30 cellular contexts compared by ENCODE assay signal in the genomic region with DNA sequence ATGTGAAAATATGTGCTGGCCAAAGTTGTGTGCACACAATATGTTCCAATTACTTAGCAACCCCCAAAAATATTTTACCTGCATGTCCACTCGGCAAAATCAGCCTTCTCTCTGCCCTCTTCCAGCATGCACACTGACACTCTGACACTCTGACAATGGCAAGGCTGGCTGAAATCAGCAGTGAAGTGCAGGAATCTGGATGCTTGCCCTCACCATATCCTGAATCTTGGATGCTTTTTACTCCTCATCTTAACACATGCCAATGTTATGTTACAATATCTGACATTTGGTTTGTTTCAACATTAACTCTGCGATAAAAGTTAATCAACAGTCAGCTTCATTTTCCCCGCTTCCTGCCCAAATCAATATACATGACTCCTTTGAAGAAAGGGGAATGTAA.
"Had no signal": no experiment of that assay in that cellular context is flagged by ENCODE, and none has a peak within 500 bp of the region (broad histone marks: within the 10 kb centered on the region; RNA-seq: fewer than 3 reads in every experiment).

No MANE protein-coding gene starts in this region.

- ATAC-seq: activated T-cell treated with anti-CD3 and anti-CD28 coated beads, Interleukin-2, amount 50 U/mL, for 4 hours; activated T-helper 17 cell treated with anti-CD3 and anti-CD28 coated beads, Interleukin-2, amount 50 U/mL, for 72 hours; gastroesophageal sphincter; heart right ventricle; WTC11 had no signal

- H3K4me3 Mint-ChIP-seq: activated CD4-positive, alpha-beta memory T cell treated with anti-CD3 and anti-CD28 coated beads, Interleukin-2, amount 10 ng/mL, durations not matched to agents 7 days and 5 days; activated CD4-positive, alpha-beta T cell treated with anti-CD3 and anti-CD28 coated beads, Interleukin-2, amount 10 ng/mL, durations not matched to agents 7 days and 5 days; activated naive CD8-positive, alpha-beta T cell; activated T-cell treated with anti-CD3 and anti-CD28 coated beads, Interleukin-2, amount 50 U/mL, for 4 hours; activated T-helper 17 cell treated with anti-CD3 and anti-CD28 coated beads, Interleukin-2, amount 50 U/mL, for 72 hours; central memory CD8-positive, alpha-beta T cell; WTC11 had no signal

- FAIRE-seq: astrocyte, bronchial epithelial cell, endometrium, endothelial cell of umbilical vein had no signal

- H3K27ac Mint-ChIP-seq: activated CD4-positive, alpha-beta memory T cell treated with anti-CD3 and anti-CD28 coated beads, Interleukin-2, amount 10 ng/mL, durations not matched to agents 7 days and 5 days; activated CD4-positive, alpha-beta T cell treated with anti-CD3 and anti-CD28 coated beads, Interleukin-2, amount 10 ng/mL, durations not matched to agents 7 days and 5 days; activated naive CD8-positive, alpha-beta T cell; activated T-helper 17 cell treated with anti-CD3 and anti-CD28 coated beads, Interleukin-2, amount 50 U/mL, for 72 hours; WTC11 had no signal

- DNase-seq: activated CD4-positive, alpha-beta memory T cell treated with anti-CD3 and anti-CD28 coated beads, Interleukin-2, amount 10 ng/mL, durations not matched to agents 7 days and 5 days; activated CD4-positive, alpha-beta T cell treated with anti-CD3 and anti-CD28 coated beads for 1 hour; activated CD4-positive, alpha-beta T cell treated with anti-CD3 and anti-CD28 coated beads for 4 hours; activated CD4-positive, alpha-beta T cell treated with anti-CD3 and anti-CD28 coated beads, Interleukin-2, amount 10 ng/mL, durations not matched to agents 7 days and 5 days; activated CD4-positive, alpha-beta T cell treated with anti-CD3 and anti-CD28 coated beads, Interleukin-2, amount 50 U/mL, for 4 hours; activated CD8-positive, alpha-beta memory T cell treated with anti-CD3 and anti-CD28 coated beads, Interleukin-2, amount 50 U/mL, for 48 hours; activated effector memory CD4-positive, alpha-beta T cell treated with Interleukin-2 at 50 U/mL for 16 hours; activated gamma-delta T cell treated with Interleukin-2 at 50 U/mL for 16 hours; activated naive CD4-positive, alpha-beta T cell treated with anti-CD3 and anti-CD28 coated beads, Interleukin-2, amount 50 U/mL, for 16 hours; activated naive CD4-positive, alpha-beta T cell treated with Interleukin-2 at 50 U/mL for 16 hours; activated T-cell treated with anti-CD3 and anti-CD28 coated beads for 4 hours; activated T-cell treated with anti-CD3 and anti-CD28 coated beads, Interleukin-2, amount 50 U/mL, for 4 hours; amniotic stem cell; anterior cingulate cortex; brain microvascular endothelial cell; colonic mucosa; effector CD8-positive, alpha-beta T cell; esophagus squamous epithelium; foreskin melanocyte; heart right ventricle; T-helper 2 cell had no signal

- H3K4me1 Mint-ChIP-seq: activated CD4-positive, alpha-beta memory T cell treated with anti-CD3 and anti-CD28 coated beads, Interleukin-2, amount 10 ng/mL, durations not matched to agents 7 days and 5 days; activated CD4-positive, alpha-beta T cell treated with anti-CD3 and anti-CD28 coated beads, Interleukin-2, amount 10 ng/mL, durations not matched to agents 7 days and 5 days; activated T-helper 17 cell treated with anti-CD3 and anti-CD28 coated beads, Interleukin-2, amount 50 U/mL, for 72 hours; central memory CD8-positive, alpha-beta T cell; WTC11 had no signal

- H3K9me3 Mint-ChIP-seq: activated CD4-positive, alpha-beta memory T cell treated with anti-CD3 and anti-CD28 coated beads, Interleukin-2, amount 10 ng/mL, durations not matched to agents 7 days and 5 days; activated CD4-positive, alpha-beta T cell treated with anti-CD3 and anti-CD28 coated beads, Interleukin-2, amount 10 ng/mL, durations not matched to agents 7 days and 5 days; activated T-cell treated with anti-CD3 and anti-CD28 coated beads, Interleukin-2, amount 50 U/mL, for 4 hours; activated T-helper 17 cell treated with anti-CD3 and anti-CD28 coated beads, Interleukin-2, amount 50 U/mL, for 72 hours; central memory CD8-positive, alpha-beta T cell; WTC11 had no signal

- H3K36me3 Mint-ChIP-seq: activated naive CD8-positive, alpha-beta T cell; WTC11 had no signal
